In the genomic region with DNA sequence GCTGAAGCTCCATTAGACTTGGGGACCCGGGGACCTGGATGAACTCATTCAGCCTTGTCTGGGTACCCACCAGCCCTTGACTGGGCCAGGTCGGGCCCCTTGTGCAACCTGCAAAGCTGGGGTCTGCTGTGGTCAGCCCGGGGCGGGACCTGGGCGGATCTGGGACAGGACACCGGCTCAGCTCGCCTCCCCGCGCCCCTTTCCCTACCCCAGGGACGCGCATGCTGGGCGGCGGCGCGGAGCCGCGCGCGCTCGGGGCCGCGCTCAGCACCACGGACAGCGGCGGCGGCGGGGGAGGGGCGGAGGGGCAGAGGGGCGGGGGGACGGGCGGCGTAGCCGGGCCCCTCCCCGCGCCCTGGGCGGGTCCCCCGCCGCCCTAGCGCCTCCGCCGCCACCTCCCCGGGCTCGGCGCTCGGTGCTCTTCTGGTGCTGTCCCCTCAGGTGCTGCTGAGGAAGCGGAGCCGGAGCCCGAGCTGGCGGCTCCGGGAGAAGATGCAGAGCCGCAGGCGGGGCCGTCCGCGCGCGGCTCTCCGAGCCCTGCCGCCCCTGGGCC, we compare ENCODE assay signal across 2 cellular contexts.
TF ChIP-seq lines count a peak whose summit lies in the region.

No MANE protein-coding gene starts in this region.

TF ChIP-seq in HCT116, 20 proteins besides CTCF, POLR2A, EP300 and RAD21:
- TF ChIP-seq EZH2 (IDR thresholded peaks at IDR 0.05) (no peak), ZFX (IDR thresholded peaks at IDR 0.05) (no peak), REST (IDR thresholded peaks at IDR 0.05; ENCODE audit: low read depth) (peak; percentile 69), POLR2AphosphoS5 (IDR thresholded peaks at IDR 0.05; ENCODE audit: low read depth, low read length) (peak; percentile 57), MAX (IDR thresholded peaks at IDR 0.05) (no peak; the same call in 1 of the 2 replicates), TCF7L2 (IDR thresholded peaks at IDR 0.05; ENCODE audit: borderline replicate concordance, extremely low read depth, insufficient read depth, insufficient read length) (no peak)
TF ChIP-seq in HCT116: peak in this region for 2.

TF ChIP-seq in GM12878, 131 proteins besides CTCF, POLR2A, EP300 and RAD21:
- TF ChIP-seq SPI1 (IDR thresholded peaks at IDR 0.05; ENCODE audit: borderline replicate concordance, insufficient read depth, low read depth, low read length): no peak
- TF ChIP-seq REST (IDR thresholded peaks at IDR 0.05; ENCODE audit: low read depth, low read length): peak; percentile 63; the same call in 1 of the 2 replicates
- TF ChIP-seq GABPA (IDR thresholded peaks at IDR 0.05; ENCODE audit: low read depth): no peak
